Comparison of ENCODE assay signal across 10 cellular contexts in genomic region chr9:135968083-135968476, GRCh38. TPM values are rescaled to one million over a fixed set of nuclear protein-coding genes. Genes with fewer than 3 reads are reported as not detected.
A peak's percentile ranks its signal among the peaks of the same experiment; 100 is the strongest.
DNase-seq lines count a peak whose midpoint lies in the region; ATAC-seq, FAIRE-seq and TF ChIP-seq lines count a peak whose summit lies in the region.
"Had no signal": no experiment of that assay in that cellular context is flagged by ENCODE, and none has a peak within 500 bp of the region (broad histone marks: within the 10 kb centered on the region; RNA-seq: fewer than 3 reads in every experiment).

No MANE protein-coding gene starts in this region.

- H3K4me1 Mint-ChIP-seq in immature natural killer cell, result peaks cover 6 to 9% of the 10 kb centered on the region in 2 donors
- peaks cover 8% of the 10 kb centered on the region for H3K4me1 Mint-ChIP-seq in type B pancreatic cell (ENCODE audit: unreplicated experiment)
- peaks cover 8 to 10% of the 10 kb centered on the region in 2 donors for H3K4me1 Mint-ChIP-seq in stimulated activated naive B cell treated with anti-CD40 and anti-IgM and Interleukin-4, amounts not matched to agents 10 μg/mL and 1 μg/mL and 100 μg/mL, for 72 hours

- no peak for TF ChIP-seq EP300 in HepG2 (IDR thresholded peaks at IDR 0.05; ENCODE audit: low read depth in 2 of 2, low read length in 2 of 2)
- TF ChIP-seq EP300 in HepG2 (CRISPR knock-in tag; IDR thresholded peaks at IDR 0.05; ENCODE audit: borderline replicate concordance), result no peak

- H3K9me3 Mint-ChIP-seq in immature natural killer cell, result no peaks in the 10 kb centered on the region
- no peaks in the 10 kb centered on the region for H3K9me3 Mint-ChIP-seq in type B pancreatic cell
- no peaks in the 10 kb centered on the region for H3K9me3 Mint-ChIP-seq in stimulated activated naive B cell treated with anti-CD40 and anti-IgM and Interleukin-4, amounts not matched to agents 10 μg/mL and 1 μg/mL and 100 μg/mL, for 72 hours

- ATAC-seq in HepG2 (no peak), right lobe of liver (no peak), HG03520 (IDR thresholded peaks at IDR 0.05; ENCODE audit: unreplicated experiment) (no peak)
- no peak for ATAC-seq in stimulated activated naive B cell treated with anti-CD40 and anti-IgM and Interleukin-4, amounts not matched to agents 10 μg/mL and 1 μg/mL and 100 μg/mL, for 72 hours (replicated peaks)

- H3K79me2 ChIP-seq in HepG2 (ENCODE audit: insufficient read depth, low read length), result no peaks in the 10 kb centered on the region

- TF ChIP-seq CTCF in HepG2 (CRISPR knock-in tag; IDR thresholded peaks at IDR 0.05), result no peak
- TF ChIP-seq CTCF in right lobe of liver (IDR thresholded peaks at IDR 0.05), result no peak
- no peak for TF ChIP-seq CTCF in type B pancreatic cell (conservative IDR thresholded peaks at IDR 0.05)

- WGBS in HepG2 (ENCODE audit: low lambda C conversion rate), result 22% methylated on average over 2 of the region's 5 CpGs
- WGBS in right lobe of liver (ENCODE audit: insufficient coverage, low coverage, low lambda C conversion rate, missing lambda C conversion rate), result 25% methylated on average over 1 of the region's 5 CpGs

- H3K27me3 ChIP-seq in HepG2 (ENCODE audit: control insufficient read depth in 1 of 2, insufficient read depth in 2 of 2, low read length in 2 of 2) (peaks cover 7 to 33% of the 10 kb centered on the region in 2 experiments; a peak in 3 of 5 replicates), right lobe of liver (no peaks in the 10 kb centered on the region)
- H3K27me3 ChIP-seq: dorsolateral prefrontal cortex had no signal

- no peak overlapping the region for H3K4me3 Mint-ChIP-seq in immature natural killer cell
- H3K4me3 Mint-ChIP-seq in type B pancreatic cell, result peak overlapping the region; percentile 32
- no peak overlapping the region for H3K4me3 Mint-ChIP-seq in stimulated activated naive B cell treated with anti-CD40 and anti-IgM and Interleukin-4, amounts not matched to agents 10 μg/mL and 1 μg/mL and 100 μg/mL, for 72 hours

- H3K27me3 Mint-ChIP-seq in immature natural killer cell (ENCODE audit: low read depth in 3 of 3) (peaks cover 4 to 8% (median 8%) of the 10 kb centered on the region in 3 donors), type B pancreatic cell (peaks cover 16% of the 10 kb centered on the region)
- peaks cover 16 to 35% of the 10 kb centered on the region in 2 donors for H3K27me3 Mint-ChIP-seq in stimulated activated naive B cell treated with anti-CD40 and anti-IgM and Interleukin-4, amounts not matched to agents 10 μg/mL and 1 μg/mL and 100 μg/mL, for 72 hours

- H3K27ac ChIP-seq in HepG2 (ENCODE audit: extremely low read length, insufficient read depth, low read length) (no peak overlapping the region), right lobe of liver (peak overlapping the region in 1 of 3 donors; percentile 36)

- H3K36me3 Mint-ChIP-seq in immature natural killer cell, result no peaks in the 10 kb centered on the region
- no peaks in the 10 kb centered on the region for H3K36me3 Mint-ChIP-seq in type B pancreatic cell
- H3K36me3 Mint-ChIP-seq in stimulated activated naive B cell treated with anti-CD40 and anti-IgM and Interleukin-4, amounts not matched to agents 10 μg/mL and 1 μg/mL and 100 μg/mL, for 72 hours, result no peaks in the 10 kb centered on the region

- in situ Hi-C loops in HepG2 (cut with HindIII; ENCODE audit: extremely low pct_ligation_motif_present, low pct_unique_long_range_greater_than_20kb), result loop anchor here (10.0 kb wide), 1 partner anchor 137 kb away; no protein-coding TSS in a partner anchor

- no peak for TF ChIP-seq RAD21 in HepG2 (CRISPR knock-in tag; IDR thresholded peaks at IDR 0.05)

- H3K4me3 ChIP-seq in HepG2 (replicated peaks in 1 of 3; ENCODE audit: insufficient read depth in 1 of 3, low read depth in 2 of 3, low read length in 3 of 3) (no peak overlapping the region), right lobe of liver (no peak overlapping the region)
- H3K4me3 ChIP-seq: dorsolateral prefrontal cortex had no signal

- CTCF ChIA-PET in HepG2 (lab: Yijun Ruan, JAX; ENCODE audit: low intra/inter-chr PET ratio, low total read pairs), result interaction anchor here (1.1 to 2.6 kb wide), 2 partner anchors 122 to 155 kb away, joined by 3 to 40 read pairs; no protein-coding TSS in a partner anchor

- no peak for FAIRE-seq in HepG2 (lab: Jason Lieb, UNC)

- H3K36me3 ChIP-seq in HepG2 (replicated peaks in 1 of 2; ENCODE audit: control insufficient read depth in 1 of 2, insufficient read depth in 2 of 2, low read length in 2 of 2) (no peaks in the 10 kb centered on the region), right lobe of liver (no peaks in the 10 kb centered on the region)

- H4K20me1 ChIP-seq in HepG2 (ENCODE audit: insufficient read depth, low read length), result peaks cover 10% of the 10 kb centered on the region; the same call in 1 of the 2 replicates

- H3K9ac ChIP-seq in HepG2 (ENCODE audit: insufficient read depth, low read depth, low read length), result no peak overlapping the region

- intact Hi-C loops in HepG2 (cut with micrococcal nuclease; ENCODE audit: unreplicated experiment) (no loop called here), right lobe of liver (cut with DNase I) (loop anchor here (2.0 to 5.0 kb wide), 2 partner anchors 154 to 155 kb away; no protein-coding TSS in a partner anchor)

- H3K4me1 ChIP-seq in HepG2 (ENCODE audit: insufficient read depth, low read length) (no peaks in the 10 kb centered on the region), right lobe of liver (no peaks in the 10 kb centered on the region)

- no peak overlapping the region for H2AFZ ChIP-seq in HepG2 (ENCODE audit: low read length)

- no peaks in the 10 kb centered on the region for H3K9me3 ChIP-seq in HepG2 (ENCODE audit: low read length)
- no peaks in the 10 kb centered on the region for H3K9me3 ChIP-seq in right lobe of liver

- no TSS peak for BruUV-seq in HepG2 (replicated peaks; lab: Mats Ljungman, UMichigan)

- no peak overlapping the region for H3K4me2 ChIP-seq in HepG2 (ENCODE audit: low read depth, low read length)

- DNase-seq in HepG2 (ENCODE audit: low spot score) (no peak), right lobe of liver (no peak), NCI-H69 (lab: John Stamatoyannopoulos, UW) (peak; percentile 30), immature natural killer cell (no peak), type B pancreatic cell (ENCODE audit: extremely low spot score, unreplicated experiment) (no peak)
- no peak for DNase-seq in NK-92 treated with Interleukin-12 subunit alpha and Interleukin-12 subunit beta, amount 100 ng/mL, for 24 hours (lab: John Stamatoyannopoulos, UW)
- no peak for DNase-seq in stimulated activated naive B cell treated with anti-CD40 and anti-IgM and Interleukin-4, amounts not matched to agents 10 μg/mL and 1 μg/mL and 100 μg/mL, for 72 hours
- DNase-seq: NCI-H524 treated with DMSO at 0.1 percent for 48 hours had no signal

- POLR2A ChIA-PET in HepG2 (lab: Yijun Ruan, JAX), result no interaction called here

- peak overlapping the region in 4 of 6 donors; percentile 4 to 71 (median 54) for H3K27ac Mint-ChIP-seq in immature natural killer cell
- H3K27ac Mint-ChIP-seq in type B pancreatic cell, result peak overlapping the region; percentile 73
- no peak overlapping the region for H3K27ac Mint-ChIP-seq in stimulated activated naive B cell treated with anti-CD40 and anti-IgM and Interleukin-4, amounts not matched to agents 10 μg/mL and 1 μg/mL and 100 μg/mL, for 72 hours

- TF ChIP-seq POLR2A in HepG2 (IDR thresholded peaks at IDR 0.05; ENCODE audit: insufficient read depth in 1 of 2, low read depth in 2 of 2, low read length in 2 of 2), result no peak
- no peak for TF ChIP-seq POLR2A in right lobe of liver (IDR thresholded peaks at IDR 0.05)

TF ChIP-seq in HepG2, 621 proteins besides CTCF, POLR2A, EP300 and RAD21:
- 0 out of 2 replicates have a peak, but pooled peaks have one; percentile 16 for TF ChIP-seq HOXA7 (CRISPR knock-in tag; IDR thresholded peaks at IDR 0.05)
- no peak for TF ChIP-seq PAF1 (CRISPR knock-in tag; IDR thresholded peaks at IDR 0.05)

RNA-seq across cellular contexts. Expression of gene UBAC1, which starts 6.9 kb away (rescaled TPM):
- 28.7 and 32.2 TPM in 2 replicates for total RNA-seq in HepG2 (2016; rRNA removed; fragmentation: Illumina TruSeq; extraction: Trizol)
- 64.3 and 65.0 TPM in 2 replicates for total RNA-seq in HepG2 (2016; cell fraction: cytosol; rRNA removed; fragmentation: Illumina TruSeq; extraction: Trizol; ENCODE audit: low read depth)
- total RNA-seq in HepG2 (2016; cell fraction: insoluble cytoplasmic fraction; rRNA removed; fragmentation: Illumina TruSeq; extraction: Trizol), result 24.0 and 31.6 TPM in 2 replicates
- 72.1 and 78.0 TPM in 2 replicates for total RNA-seq in HepG2 (2016; cell fraction: membrane; rRNA removed; fragmentation: Illumina TruSeq; extraction: Trizol)
- 18.2 and 19.5 TPM in 2 replicates for total RNA-seq in HepG2 (2016; cell fraction: nucleus; rRNA removed; fragmentation: Illumina TruSeq; extraction: Trizol)
- polyA plus RNA-seq in HepG2 (2011; rRNA removed), result 30.2 and 34.1 TPM in 2 replicates
- 21.2 and 27.8 TPM in 2 replicates for polyA plus RNA-seq in HepG2 (2011; cell fraction: cytosol; rRNA removed)
- 62.0 and 64.4 TPM in 2 replicates for polyA plus RNA-seq in HepG2 (2011; cell fraction: nucleus; rRNA removed)
- 11.8 and 12.0 TPM in 2 replicates for polyA plus RNA-seq in HepG2 (2012)
- 61.3 and 64.0 TPM in 2 replicates for polyA plus RNA-seq in HepG2 (2016; cell fraction: cytosol; fragmentation: Illumina TruSeq; extraction: Trizol; ENCODE audit: low read depth)
- 30.7 and 32.1 TPM in 2 replicates for polyA plus RNA-seq in HepG2 (2016; cell fraction: insoluble cytoplasmic fraction; fragmentation: Illumina TruSeq; extraction: Trizol; ENCODE audit: low read depth)
- polyA plus RNA-seq in HepG2 (2016; cell fraction: membrane; fragmentation: Illumina TruSeq; extraction: Trizol; ENCODE audit: low read depth), result 65.3 TPM in 2 replicates
- 36.3 and 39.7 TPM in 2 replicates for polyA plus RNA-seq in HepG2 (2016; cell fraction: nucleus; fragmentation: Illumina TruSeq; extraction: Trizol; ENCODE audit: insufficient read depth, low read depth)
- 13.4 and 58.0 TPM in 2 replicates for polyA minus RNA-seq in HepG2 (2011; rRNA and poly(A)+ RNA removed; ENCODE audit: low replicate concordance)
- 6.0 and 8.0 TPM in 2 replicates for polyA minus RNA-seq in HepG2 (2011; cell fraction: cytosol; rRNA and poly(A)+ RNA removed)
- 11.2 and 18.6 TPM in 2 replicates for polyA minus RNA-seq in HepG2 (2011; cell fraction: nucleus; rRNA and poly(A)+ RNA removed)
- 10 to 100 TPM; 15.2 to 27.0 (median 16.5) TPM for total RNA-seq in right lobe of liver
- 10 to 100 TPM; 16.4 to 28.3 (median 17.7) TPM for polyA plus RNA-seq in immature natural killer cell
- 34.5 and 45.2 TPM in 2 replicates for total RNA-seq in type B pancreatic cell (ENCODE audit: low replicate concordance)
